12 cellular contexts compared by ENCODE assay signal in genomic region chr17:69451416-69452394, GRCh38. TPM values are rescaled to one million over a fixed set of nuclear protein-coding genes. Genes with fewer than 3 reads are reported as not detected.
A peak's percentile ranks its signal among the peaks of the same experiment; 100 is the strongest.
DNase-seq lines count a peak whose midpoint lies in the region; ATAC-seq and TF ChIP-seq lines count a peak whose summit lies in the region.
"Had no signal": no experiment of that assay in that cellular context is flagged by ENCODE, and none has a peak within 500 bp of the region (broad histone marks: within the 10 kb centered on the region; RNA-seq: fewer than 3 reads in every experiment).

No MANE protein-coding gene starts in this region.

- DNase-seq in H7 (no peak), NK-92 (lab: John Stamatoyannopoulos, UW; ENCODE audit: unreplicated experiment) (no peak), HuH-7.5 (ENCODE audit: low spot score) (no peak), spleen (no peak)
- DNase-seq: NCI-H524, T-helper 9 cell had no signal

- WGBS in spleen, 5 donors = 84 to 91% (median 89%) methylated on average over 8 of the region's 8 CpGs

- no peak for TF ChIP-seq CTCF in spleen (IDR thresholded peaks at IDR 0.05 in 8 of 11, conservative IDR thresholded peaks at IDR 0.05 in 3 of 11)

- H3K9me3 ChIP-seq in iPS-20b (ENCODE audit: insufficient read depth, low read depth, low read length) (no peaks in the 10 kb centered on the region), spleen (no peaks in the 10 kb centered on the region)

- peak overlapping the region; percentile 33; the same call in 1 of the 2 replicates for H3K9ac ChIP-seq in iPS-20b (ENCODE audit: low read depth, low read length)
- H3K9ac ChIP-seq: KMS-11 had no signal

- H3K4me3 ChIP-seq in iPS-20b (ENCODE audit: low read length) (no peak overlapping the region; the same call in 1 of the 2 replicates), H7 (ENCODE audit: insufficient read depth, low read depth, low read length) (no peak overlapping the region), spleen (no peak overlapping the region)

- no peaks in the 10 kb centered on the region for H3K27me3 ChIP-seq in iPS-20b (ENCODE audit: insufficient read depth, low read length)
- H3K27me3 ChIP-seq in H7 (ENCODE audit: control insufficient read depth, insufficient read depth, low read length) = no peaks in the 10 kb centered on the region
- H3K27me3 ChIP-seq in spleen (replicated peaks in 1 of 7) = no peaks in the 10 kb centered on the region

- H3K27ac ChIP-seq in iPS-20b (ENCODE audit: low read length) (peak overlapping the region; percentile 32), spleen (peak overlapping the region in 2 of 8 donors; percentile 11 to 21)
- H3K27ac ChIP-seq: C4-2B, KMS-11 had no signal

- H3K4me1 ChIP-seq in iPS-20b (ENCODE audit: insufficient read depth, low read length) (peaks cover 26% of the 10 kb centered on the region), spleen (peaks cover 0 to 7% (median 0%) of the 10 kb centered on the region in 6 donors)

- no peaks in the 10 kb centered on the region for H3K36me3 ChIP-seq in iPS-20b (ENCODE audit: insufficient read depth, low read depth, low read length)
- H3K36me3 ChIP-seq in H7 (replicated peaks; ENCODE audit: control insufficient read depth, insufficient read depth, low read length) = no peaks in the 10 kb centered on the region
- H3K36me3 ChIP-seq in spleen = no peaks in the 10 kb centered on the region

- peak; percentile 65 for ATAC-seq in GM18517 (IDR thresholded peaks at IDR 0.05; ENCODE audit: unreplicated experiment)
- peak; percentile 91 for ATAC-seq in GM21619 (IDR thresholded peaks at IDR 0.05; ENCODE audit: unreplicated experiment)
- ATAC-seq in HG03280 (IDR thresholded peaks at IDR 0.05; ENCODE audit: unreplicated experiment) = peak; percentile 83

- no peak for TF ChIP-seq POLR2A in spleen (IDR thresholded peaks at IDR 0.05)

- intact Hi-C loops in spleen (cut with DNase I; ENCODE audit: low total_unique reads) = no loop called here

RNA-seq across cellular contexts. Expression of gene MAP2K6, which starts 37.2 kb away (rescaled TPM):
- total RNA-seq in H7 (2014; rRNA removed; shearing (Covaris generic)) = 11.9 and 17.2 TPM in 2 replicates
- total RNA-seq in spleen = 10 to 100 TPM in 5 of 7 donors, 1 to 10 TPM in 2; 8.7 to 36.3 (median 19.4) TPM
- polyA plus RNA-seq in spleen = 1 to 10 TPM; 3.4 to 5.3 (median 5.0) TPM
